Comparison of ENCODE assay signal across 1 cellular context in genomic region chr9:137421838-137422667, GRCh38.
TF ChIP-seq lines count a peak whose summit lies in the region.

No MANE protein-coding gene starts in this region.

TF ChIP-seq in endothelial cell of umbilical vein, 7 proteins besides CTCF, POLR2A, EP300 and RAD21:
- no peak for TF ChIP-seq JUN (IDR thresholded peaks at IDR 0.05; ENCODE audit: borderline replicate concordance, insufficient read depth, insufficient read length, low read depth)
- TF ChIP-seq MAX (IDR thresholded peaks at IDR 0.05; ENCODE audit: insufficient read depth, insufficient read length), result no peak
- no peak for TF ChIP-seq POLR2AphosphoS5 (IDR thresholded peaks at IDR 0.05; ENCODE audit: insufficient read depth, low read depth, low read length)
- no peak for TF ChIP-seq GATA2 (IDR thresholded peaks at IDR 0.05; ENCODE audit: insufficient read depth, insufficient read length, low read depth, low read length)
- no peak for TF ChIP-seq EZH2 (IDR thresholded peaks at IDR 0.05; ENCODE audit: borderline replicate concordance, low read depth, low read length, severe bottlenecking)
- TF ChIP-seq FOS (IDR thresholded peaks at IDR 0.05; ENCODE audit: borderline replicate concordance, insufficient read depth, low read length), result no peak
- TF ChIP-seq MYC (IDR thresholded peaks at IDR 0.05; ENCODE audit: low read depth, low read length), result no peak
